1 cellular context compared by ENCODE assay signal in the genomic region with DNA sequence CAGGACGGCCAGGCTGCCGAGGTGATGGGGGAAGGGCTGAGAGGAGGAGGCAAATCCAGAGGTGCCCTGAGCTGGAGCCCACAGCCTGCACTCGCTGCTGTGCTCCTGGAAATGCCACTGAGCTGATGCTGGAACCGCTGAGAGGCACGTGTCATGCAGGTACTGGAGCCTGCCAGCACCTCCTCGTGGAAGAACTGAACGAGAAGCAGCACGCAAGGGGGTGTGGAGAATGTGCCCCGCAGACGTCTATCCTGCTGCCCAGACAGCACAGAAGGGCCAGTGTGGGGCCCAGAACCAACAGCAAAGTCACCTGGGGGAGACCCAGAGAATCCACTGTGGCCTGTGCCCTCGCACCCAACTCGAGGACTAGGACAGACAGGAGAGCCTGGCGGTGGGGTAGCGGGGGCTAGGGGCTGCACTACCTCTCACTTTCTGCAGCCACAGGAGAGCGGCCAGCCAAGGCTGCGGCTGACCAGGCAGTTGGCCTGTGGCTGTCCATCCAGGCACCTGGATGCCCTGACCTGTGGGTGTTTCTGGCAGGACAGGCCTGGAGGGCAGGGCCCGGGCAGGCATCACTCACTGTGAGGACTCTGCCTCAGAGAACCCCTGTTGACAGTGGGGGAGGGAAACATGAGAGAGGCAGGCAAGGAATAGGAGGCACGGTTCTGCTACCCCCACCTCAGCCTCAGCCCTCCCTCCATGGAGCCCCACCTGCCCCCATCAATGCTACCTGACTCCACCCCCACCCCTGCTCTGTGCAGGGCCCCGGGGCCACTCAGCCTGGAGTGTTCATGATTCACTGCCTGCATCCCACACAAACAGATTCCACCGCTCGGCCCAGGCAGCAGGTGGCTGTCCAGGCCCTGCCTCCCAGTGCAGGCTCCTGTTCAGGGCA.
TF ChIP-seq lines count a peak whose summit lies in the region.

No MANE protein-coding gene starts in this region.

TF ChIP-seq in K562, 482 proteins besides CTCF, POLR2A, EP300 and RAD21 (continued from another document):
- TF ChIP-seq, protein P1, sequence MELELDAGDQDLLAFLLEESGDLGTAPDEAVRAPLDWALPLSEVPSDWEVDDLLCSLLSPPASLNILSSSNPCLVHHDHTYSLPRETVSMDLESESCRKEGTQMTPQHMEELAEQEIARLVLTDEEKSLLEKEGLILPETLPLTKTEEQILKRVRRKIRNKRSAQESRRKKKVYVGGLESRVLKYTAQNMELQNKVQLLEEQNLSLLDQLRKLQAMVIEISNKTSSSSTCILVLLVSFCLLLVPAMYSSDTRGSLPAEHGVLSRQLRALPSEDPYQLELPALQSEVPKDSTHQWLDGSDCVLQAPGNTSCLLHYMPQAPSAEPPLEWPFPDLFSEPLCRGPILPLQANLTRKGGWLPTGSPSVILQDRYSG (tag; conservative IDR thresholded peaks at IDR 0.05; ENCODE audit: low read depth), result no peak
